ENCODE assay signal across 8 cellular contexts in the genomic region with DNA sequence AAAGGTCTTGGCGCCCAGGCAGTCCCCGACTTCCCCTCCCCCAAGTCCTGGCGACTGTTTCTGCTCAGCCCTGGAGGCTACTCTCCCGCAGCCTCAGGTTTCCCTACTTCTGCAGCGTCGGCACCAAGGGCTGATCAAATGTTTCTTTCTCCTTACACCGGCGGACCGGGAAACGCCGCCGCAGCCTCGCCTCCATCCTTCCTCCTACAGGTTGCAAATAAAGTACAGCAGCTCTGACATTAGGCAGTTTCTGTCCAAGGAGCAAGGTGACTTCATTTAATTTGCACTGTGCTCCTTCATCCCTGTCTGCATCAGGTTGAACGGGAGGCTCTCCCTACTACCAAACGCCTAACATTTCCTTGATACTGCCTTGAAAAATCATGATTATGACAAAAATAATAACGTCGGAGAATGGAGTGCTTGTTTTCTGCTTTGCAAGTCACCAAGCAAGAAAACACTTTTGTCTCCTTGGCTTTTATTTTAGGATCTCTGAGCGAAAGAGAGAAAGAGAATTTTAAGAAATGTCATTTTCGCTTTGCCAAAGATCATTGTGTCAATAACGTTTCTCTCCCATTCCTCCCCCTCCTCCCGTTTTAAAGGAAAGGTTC. TPM values are rescaled to one million over a fixed set of nuclear protein-coding genes. Genes with fewer than 3 reads are reported as not detected.
DNase-seq lines count a peak whose midpoint lies in the region; ATAC-seq and TF ChIP-seq lines count a peak whose summit lies in the region.

No MANE protein-coding gene starts in this region.

- no peak overlapping the region for H3K9ac ChIP-seq in parathyroid adenoma

- H3K4me2 ChIP-seq in parathyroid adenoma (ENCODE audit: low read length), result peak overlapping the region; percentile 90

- H3K27me3 ChIP-seq in H7 (ENCODE audit: control insufficient read depth, insufficient read depth, low read length) (peaks cover 33% of the 10 kb centered on the region), gastroesophageal sphincter (peaks cover 58% of the 10 kb centered on the region), parathyroid adenoma (ENCODE audit: control insufficient read depth, insufficient read depth, low read length) (no peaks in the 10 kb centered on the region)

- 0 to 16% methylated on average over 2 to 21 of the region's 21 CpGs for WGBS in gastroesophageal sphincter (ENCODE audit: low coverage in 1 of 2), 2 donors

- TF ChIP-seq CTCF in gastroesophageal sphincter (IDR thresholded peaks at IDR 0.05) (no peak), parathyroid adenoma (IDR thresholded peaks at IDR 0.05) (no peak)

- H3K79me2 ChIP-seq in parathyroid adenoma, result no peaks in the 10 kb centered on the region

- H3K9me3 ChIP-seq in gastroesophageal sphincter (no peaks in the 10 kb centered on the region), parathyroid adenoma (ENCODE audit: control insufficient read depth, low read length) (no peaks in the 10 kb centered on the region)

- no peaks in the 10 kb centered on the region for H3K36me3 ChIP-seq in H7 (replicated peaks; ENCODE audit: control insufficient read depth, insufficient read depth, low read length)
- H3K36me3 ChIP-seq in gastroesophageal sphincter, result no peaks in the 10 kb centered on the region
- H3K36me3 ChIP-seq in parathyroid adenoma (ENCODE audit: control insufficient read depth, insufficient read depth, low read length), result no peaks in the 10 kb centered on the region

- ATAC-seq in gastroesophageal sphincter, result no peak
- no peak for ATAC-seq in HG02981 (IDR thresholded peaks at IDR 0.05; ENCODE audit: unreplicated experiment)
- ATAC-seq in HG03175 (IDR thresholded peaks at IDR 0.05; ENCODE audit: unreplicated experiment), result no peak

- DNase-seq in H7 (peak; percentile 71), cerebellar nuclear complex (lab: John Stamatoyannopoulos, UW) (no peak)
- peak; percentile 46 for DNase-seq in activated CD4-positive, alpha-beta T cell treated with anti-CD3 and anti-CD28 coated beads for 48 hours
- DNase-seq in effector CD8-positive, alpha-beta T cell (lab: John Stamatoyannopoulos, UW), result no peak

- peaks cover 0 to 23% (median 8%) of the 10 kb centered on the region in 3 donors for H3K4me1 ChIP-seq in gastroesophageal sphincter
- H3K4me1 ChIP-seq in parathyroid adenoma, result peaks cover 3% of the 10 kb centered on the region

- no peak for TF ChIP-seq POLR2A in gastroesophageal sphincter (IDR thresholded peaks at IDR 0.05)

- H3K27ac ChIP-seq in gastroesophageal sphincter (peak overlapping the region in 2 of 4 donors; percentile 48 to 71), parathyroid adenoma (no peak overlapping the region)

- peak overlapping the region; percentile 73 for H2AFZ ChIP-seq in parathyroid adenoma

- TF ChIP-seq EP300 in gastroesophageal sphincter (IDR thresholded peaks at IDR 0.05), result no peak

- H3K4me3 ChIP-seq in H7 (ENCODE audit: insufficient read depth, low read depth, low read length) (peak overlapping the region; percentile 43; the same call in 1 of the 2 replicates), gastroesophageal sphincter (peak overlapping the region; percentile 40 to 58), parathyroid adenoma (ENCODE audit: low read depth, low read length) (peak overlapping the region; percentile 57)

RNA-seq across cellular contexts. Expression of gene CLIC5, which starts 1.0 kb away (rescaled TPM):
- total RNA-seq in H7 (2014; rRNA removed; shearing (Covaris generic)), result 0.45 TPM in 1 of 2 replicates, not detected in the other
- total RNA-seq in gastroesophageal sphincter, result 1 to 10 TPM; 2.8 to 6.9 (median 5.0) TPM

Comparison
In these comparisons a context has a peak if more than half of its experiments do, and no peak if none do; other contexts are left out.
1. DNase-seq: peak in H7 (single experiment) and activated CD4-positive, alpha-beta T cell treated with anti-CD3 and anti-CD28 coated beads for 48 hours (single experiment); none in effector CD8-positive, alpha-beta T cell (single experiment) and cerebellar nuclear complex (0 of 2).
2. Peak in every context shown above with its lines, with median percentiles within 50 percentile points of each other: H3K4me3 ChIP-seq.